ENCODE assay signal across 8 cellular contexts in the genomic region with DNA sequence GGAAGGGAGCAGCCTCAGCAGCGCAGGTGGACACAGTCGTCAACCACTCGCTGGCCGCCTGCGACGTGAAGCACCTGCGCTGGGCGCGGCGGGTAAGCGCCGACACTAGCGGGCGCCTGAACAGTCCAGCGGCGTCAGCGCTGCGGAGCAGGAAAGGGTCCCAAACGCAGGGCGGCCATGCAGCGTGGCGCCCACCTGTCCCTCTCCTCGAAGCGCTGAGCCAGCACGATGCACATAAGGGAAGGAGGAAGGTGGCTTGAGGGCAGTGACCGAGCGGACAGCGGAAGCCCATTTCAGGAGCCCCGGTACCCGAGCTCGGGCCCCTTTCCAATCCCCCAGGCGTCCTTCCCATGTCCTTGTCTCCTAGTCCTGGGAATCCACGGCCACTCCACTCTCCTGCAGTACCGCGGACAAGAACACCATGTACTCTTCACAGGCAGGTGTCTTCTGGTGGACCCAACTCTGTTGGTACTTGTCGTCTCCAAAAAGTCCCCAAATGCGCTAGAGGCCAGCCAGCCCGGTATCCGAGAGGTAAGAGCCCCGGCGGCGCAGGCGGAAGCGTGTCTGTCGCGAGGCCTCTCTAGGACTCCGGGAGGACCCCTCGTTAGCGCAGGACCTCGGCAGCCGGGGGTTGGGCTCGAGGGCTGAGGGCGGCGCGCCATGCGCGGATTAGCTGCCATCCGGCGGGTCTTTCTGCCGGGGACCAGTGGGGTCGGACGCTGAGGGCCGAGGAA. TPM values are rescaled to one million over a fixed set of nuclear protein-coding genes. Genes with fewer than 3 reads are reported as not detected.
DNase-seq lines count a peak whose midpoint lies in the region; ATAC-seq, FAIRE-seq and TF ChIP-seq lines count a peak whose summit lies in the region.

No MANE protein-coding gene starts in this region.

- intact Hi-C loops in activated B cell treated with CpG ODN at 0.5 μM for 24 hours (cut with micrococcal nuclease) (loop anchor here (1.0 to 5.0 kb wide), 3 partner anchors 14 to 95 kb away; partner anchors contain the start of genes ZFP3, ZNF232 and ZNF594), left cardiac atrium (cut with DNase I) (no loop called here)

- peaks cover 0 to 2% of the 10 kb centered on the region in 2 donors for H3K27me3 ChIP-seq in small intestine (ENCODE audit: control insufficient read depth in 2 of 2, insufficient read depth in 2 of 2, low read length in 2 of 2)

- DNase-seq in G401 (ENCODE audit: low spot score) = peak; percentile 81
- peak; percentile 60 for DNase-seq in activated B cell treated with CpG ODN at 0.5 μM for 24 hours
- DNase-seq in left cardiac atrium = peak; percentile 83
- peak; percentile 50 for DNase-seq in progenitor cell of endocrine pancreas (ENCODE audit: low spot score, unreplicated experiment)
- DNase-seq in small intestine = no peak
- DNase-seq in COLO829 (ENCODE audit: low spot score) = no peak

- H3K36me3 ChIP-seq in small intestine (ENCODE audit: control insufficient read depth in 2 of 2, insufficient read depth in 2 of 2, low read length in 2 of 2) = peaks cover 3% of the 10 kb centered on the region in 2 donors

- H3K9me3 Mint-ChIP-seq in activated B cell treated with CpG ODN at 0.5 μM for 24 hours (peaks cover 23% of the 10 kb centered on the region), progenitor cell of endocrine pancreas (ENCODE audit: low read depth) (peaks cover 28% of the 10 kb centered on the region)

- peak overlapping the region; percentile 91 for H3K27ac Mint-ChIP-seq in activated B cell treated with CpG ODN at 0.5 μM for 24 hours
- H3K27ac Mint-ChIP-seq in progenitor cell of endocrine pancreas = peak overlapping the region; percentile 96

- in situ Hi-C loops in G401 (cut with HindIII; ENCODE audit: low sequenced_read_pairs) = no loop called here

- H3K4me1 ChIP-seq in small intestine (ENCODE audit: control insufficient read depth in 2 of 2, insufficient read depth in 1 of 2, low read depth in 1 of 2, low read length in 1 of 2) = no peaks in the 10 kb centered on the region

- H3K36me3 Mint-ChIP-seq in activated B cell treated with CpG ODN at 0.5 μM for 24 hours (ENCODE audit: low read depth) (peaks cover 26% of the 10 kb centered on the region), progenitor cell of endocrine pancreas (ENCODE audit: insufficient read depth) (peaks cover 26% of the 10 kb centered on the region)

- POLR2A ChIA-PET in activated B cell treated with CpG ODN at 0.5 μM for 24 hours (lab: Charles Lee) = interaction anchor here (1.1 to 2.7 kb wide), 7 partner anchors 9 to 130 kb away, joined by 3 to 18 read pairs (median 3); partner anchors contain the start of genes SPAG7, ZFP3, ZNF232 and ZNF594

- ATAC-seq in activated B cell treated with CpG ODN at 0.5 μM for 24 hours (ENCODE audit: low read depth) (peak; percentile 93), left cardiac atrium (peak; percentile 92 to 95), GM19395 (IDR thresholded peaks at IDR 0.05; ENCODE audit: unreplicated experiment) (no peak), HG03571 (IDR thresholded peaks at IDR 0.05; ENCODE audit: unreplicated experiment) (no peak)

- H3K27me3 Mint-ChIP-seq in activated B cell treated with CpG ODN at 0.5 μM for 24 hours (no peaks in the 10 kb centered on the region), progenitor cell of endocrine pancreas (peaks cover 11% of the 10 kb centered on the region)

- no peak for TF ChIP-seq CTCF in activated B cell treated with CpG ODN at 0.5 μM for 24 hours (IDR thresholded peaks at IDR 0.05)
- no peak for TF ChIP-seq CTCF in progenitor cell of endocrine pancreas (IDR thresholded peaks at IDR 0.05; ENCODE audit: unreplicated experiment)

- peak overlapping the region in 1 of 2 donors; percentile 37 for H3K27ac ChIP-seq in small intestine (ENCODE audit: low read depth in 1 of 2, low read length in 1 of 2)

- FAIRE-seq in small intestine (lab: Jason Lieb, UNC) = no peak

- peaks cover 12% of the 10 kb centered on the region for H3K4me1 Mint-ChIP-seq in activated B cell treated with CpG ODN at 0.5 μM for 24 hours
- H3K4me1 Mint-ChIP-seq in progenitor cell of endocrine pancreas (ENCODE audit: low read depth) = no peaks in the 10 kb centered on the region

- 3 to 17% (median 17%) methylated on average over 62 to 63 of the region's 63 CpGs for WGBS in small intestine, 3 donors

- H3K4me3 Mint-ChIP-seq in activated B cell treated with CpG ODN at 0.5 μM for 24 hours (peak overlapping the region; percentile 94), progenitor cell of endocrine pancreas (ENCODE audit: low read depth) (peak overlapping the region; percentile 90)

- H3K9me3 ChIP-seq in small intestine (ENCODE audit: control insufficient read depth, low read depth) = peaks cover 6% of the 10 kb centered on the region

- H3K4me3 ChIP-seq in small intestine (ENCODE audit: low read depth in 1 of 2, low read length in 2 of 2) = peak overlapping the region in 1 of 2 donors; percentile 20

- CTCF ChIA-PET in activated B cell treated with CpG ODN at 0.5 μM for 24 hours (lab: Charles Lee) = no interaction called here

RNA-seq across cellular contexts. Expression of gene ZNF232, which starts 14.4 kb away (rescaled TPM):
- 10.1 and 11.8 TPM in 2 replicates for total RNA-seq in G401 (2014; rRNA removed; shearing (Covaris generic))
- total RNA-seq in activated B cell treated with CpG ODN at 0.5 μM for 24 hours = 12.6 and 14.8 TPM in 2 replicates
- 1 to 10 TPM; 5.1 to 5.7 TPM for total RNA-seq in left cardiac atrium
- total RNA-seq in progenitor cell of endocrine pancreas = 51.1 and 56.3 TPM in 2 replicates
- polyA plus RNA-seq in small intestine = 1 to 10 TPM; 6.3 to 9.5 (median 7.0) TPM

RNA-seq across cellular contexts. Expression of gene USP6, which starts 18.6 kb away (rescaled TPM):
- total RNA-seq in G401 (2014; rRNA removed; shearing (Covaris generic)) = not detected in 2 replicates
- 0.33 and 0.37 TPM in 2 replicates for total RNA-seq in activated B cell treated with CpG ODN at 0.5 μM for 24 hours
- under 1 TPM; 0.06 to 0.16 TPM for total RNA-seq in left cardiac atrium
- 0.80 and 0.84 TPM in 2 replicates for total RNA-seq in progenitor cell of endocrine pancreas
- polyA plus RNA-seq in small intestine = under 1 TPM in 1 of 3 donors, not detected in 2; 0.03 TPM

RNA-seq across cellular contexts. Expression of gene ZFP3, which starts 19.0 kb away (rescaled TPM):
- total RNA-seq in G401 (2014; rRNA removed; shearing (Covaris generic)) = not detected in 2 replicates
- total RNA-seq in activated B cell treated with CpG ODN at 0.5 μM for 24 hours = 10.1 and 11.5 TPM in 2 replicates
- 10 to 100 TPM in 1 of 2 donors, 1 to 10 TPM in 1; 8.6 to 12.5 TPM for total RNA-seq in left cardiac atrium
- total RNA-seq in progenitor cell of endocrine pancreas = 0.98 and 1.3 TPM in 2 replicates
- polyA plus RNA-seq in small intestine = 1 to 10 TPM; 2.7 to 4.5 (median 2.8) TPM

Comparison
In these comparisons a context has a peak if more than half of its experiments do, and no peak if none do; other contexts are left out.
1. DNase-seq: peak in G401 (single experiment), activated B cell treated with CpG ODN at 0.5 μM for 24 hours (single experiment), left cardiac atrium (single experiment) and progenitor cell of endocrine pancreas (single experiment); none in small intestine (single experiment) and COLO829 (single experiment).
2. ATAC-seq: peak in activated B cell treated with CpG ODN at 0.5 μM for 24 hours (single experiment) and left cardiac atrium (2 of 2); none in GM19395 (single experiment) and HG03571 (single experiment).